Comparison of ENCODE assay signal across 20 cellular contexts in genomic region chr14:92703516-92703915, GRCh38. TPM values are rescaled to one million over a fixed set of nuclear protein-coding genes. Genes with fewer than 3 reads are reported as not detected.
DNase-seq lines count a peak whose midpoint lies in the region; ATAC-seq, FAIRE-seq and TF ChIP-seq lines count a peak whose summit lies in the region.
"Had no signal": no experiment of that assay in that cellular context is flagged by ENCODE, and none has a peak within 500 bp of the region (broad histone marks: within the 10 kb centered on the region; RNA-seq: fewer than 3 reads in every experiment).

No MANE protein-coding gene starts in this region.

- H3K4ac ChIP-seq in mesenchymal stem cell (ENCODE audit: low read depth in 1 of 2, low read length in 2 of 2), result no peak overlapping the region

- no peak overlapping the region for H4K8ac ChIP-seq in mesenchymal stem cell (ENCODE audit: low read length)

- H3K27me3 ChIP-seq in DOHH2 (ENCODE audit: control insufficient read depth, low read length) (no peaks in the 10 kb centered on the region), K562 (ENCODE audit: control insufficient read depth in 2 of 2, insufficient read depth in 2 of 2, low read length in 2 of 2) (peaks cover 5 to 47% of the 10 kb centered on the region in 2 experiments; a peak in 3 of 5 replicates), mesenchymal stem cell (ENCODE audit: control insufficient read depth in 1 of 2, insufficient read depth in 1 of 2, low read length in 2 of 2) (no peaks in the 10 kb centered on the region)

- peak overlapping the region; percentile 20 for H2BK15ac ChIP-seq in mesenchymal stem cell (ENCODE audit: low read depth, poor library complexity, severe bottlenecking)

- no peak for TF ChIP-seq EP300 in K562 (IDR thresholded peaks at IDR 0.05; ENCODE audit: low read length)

- in situ Hi-C loops in K562 (cut with MboI), result no loop called here

- H3K4me3 ChIP-seq in DOHH2 (ENCODE audit: low read length) (peak overlapping the region; percentile 46; the same call in 1 of the 2 replicates), K562 (no peak overlapping the region), mesenchymal stem cell (ENCODE audit: insufficient read depth in 1 of 2, low read depth in 1 of 2, low read length in 2 of 2) (no peak overlapping the region)
- H3K4me3 ChIP-seq: A549 had no signal

- H3K9me3 Mint-ChIP-seq in stimulated activated naive B cell treated with anti-CD40 and anti-IgM and Interleukin-4, amounts not matched to agents 10 μg/mL and 1 μg/mL and 100 μg/mL, for 72 hours, result no peaks in the 10 kb centered on the region

- no peak overlapping the region for H2BK120ac ChIP-seq in mesenchymal stem cell (ENCODE audit: low read depth, low read length)

- no peaks in the 10 kb centered on the region for H3K9me1 ChIP-seq in K562 (ENCODE audit: control insufficient read depth, insufficient read depth, low read length)

- ATAC-seq in K562, result 0 out of 3 replicates have a peak, but pooled peaks have one; percentile 26
- no peak for ATAC-seq in stimulated activated naive B cell treated with anti-CD40 and anti-IgM and Interleukin-4, amounts not matched to agents 10 μg/mL and 1 μg/mL and 100 μg/mL, for 72 hours (replicated peaks)
- ATAC-seq in GM21576 (IDR thresholded peaks at IDR 0.05; ENCODE audit: unreplicated experiment), result no peak
- ATAC-seq: Panc1 had no signal

- intact Hi-C loops in K562 (cut with micrococcal nuclease), result no loop called here

- 3% methylated on average over 10 of the region's 10 CpGs for WGBS in K562 (ENCODE audit: insufficient coverage, low coverage, missing lambda C conversion rate)
- WGBS in mesenchymal stem cell, result 97% methylated on average over 2 of the region's 10 CpGs

- no peak overlapping the region for H3K23ac ChIP-seq in mesenchymal stem cell (ENCODE audit: low read length in 2 of 2)

- no peak overlapping the region for H2BK5ac ChIP-seq in mesenchymal stem cell (ENCODE audit: low read depth, low read length, poor library complexity, severe bottlenecking)

- H3K4me1 ChIP-seq in DOHH2 (ENCODE audit: control insufficient read depth, low read length) (peaks cover 41% of the 10 kb centered on the region), K562 (replicated peaks in 1 of 2; ENCODE audit: control insufficient read depth in 2 of 2, insufficient read depth in 2 of 2, low read length in 2 of 2) (no peaks in the 10 kb centered on the region), mesenchymal stem cell (ENCODE audit: control insufficient read depth, insufficient read depth, low read depth, low read length) (no peaks in the 10 kb centered on the region)

- no peaks in the 10 kb centered on the region for H3K79me1 ChIP-seq in mesenchymal stem cell (replicated peaks; ENCODE audit: low read length, poor library complexity, severe bottlenecking)

- H3K4me1 Mint-ChIP-seq in stimulated activated naive B cell treated with anti-CD40 and anti-IgM and Interleukin-4, amounts not matched to agents 10 μg/mL and 1 μg/mL and 100 μg/mL, for 72 hours, result peaks cover 41 to 69% of the 10 kb centered on the region in 2 donors

- no peak overlapping the region for H3K27ac ChIP-seq in DOHH2 (ENCODE audit: low read depth, low read length)
- no peak overlapping the region for H3K27ac ChIP-seq in K562 (ENCODE audit: extremely low read depth, low read depth, low read length)
- H3K27ac ChIP-seq in mesenchymal stem cell (ENCODE audit: low read length, poor library complexity, severe bottlenecking), result no peak overlapping the region
- H3K27ac ChIP-seq: A549, KMS-11 had no signal

- H3K14ac ChIP-seq in mesenchymal stem cell (ENCODE audit: low read length in 2 of 2), result no peak overlapping the region

- no peak overlapping the region for H2BK12ac ChIP-seq in mesenchymal stem cell (ENCODE audit: low read length in 2 of 2)

- H3K9me3 ChIP-seq in DOHH2 (ENCODE audit: control insufficient read depth, insufficient read depth, low read length), result no peaks in the 10 kb centered on the region
- no peaks in the 10 kb centered on the region for H3K9me3 ChIP-seq in K562 (replicated peaks; ENCODE audit: control insufficient read depth, insufficient read depth, low read depth, low read length)
- no peaks in the 10 kb centered on the region for H3K9me3 ChIP-seq in mesenchymal stem cell (ENCODE audit: control insufficient read depth, low read length)
- H3K9me3 ChIP-seq: A549, SK-N-SH had no signal

- no peak for TF ChIP-seq POLR2A in K562 (conservative IDR thresholded peaks at IDR 0.05)

- peak overlapping the region; percentile 97 for H3K27ac Mint-ChIP-seq in stimulated activated naive B cell treated with anti-CD40 and anti-IgM and Interleukin-4, amounts not matched to agents 10 μg/mL and 1 μg/mL and 100 μg/mL, for 72 hours

- H3K36me3 ChIP-seq in DOHH2 (ENCODE audit: control insufficient read depth, low read length) (no peaks in the 10 kb centered on the region), K562 (ENCODE audit: control insufficient read depth, insufficient read depth, low read length) (no peaks in the 10 kb centered on the region), mesenchymal stem cell (ENCODE audit: control insufficient read depth in 1 of 2, insufficient read depth in 2 of 2, low read depth in 1 of 2, low read length in 2 of 2) (peaks cover 20 to 27% of the 10 kb centered on the region in 2 experiments)

- H3K4me2 ChIP-seq in DOHH2 (ENCODE audit: low read length), result peak overlapping the region; percentile 58
- no peak overlapping the region for H3K4me2 ChIP-seq in K562 (ENCODE audit: insufficient read depth, low read length)
- H3K4me2 ChIP-seq in mesenchymal stem cell (ENCODE audit: low read length, poor library complexity, severe bottlenecking), result no peak overlapping the region
- H3K4me2 ChIP-seq: A549, KMS-11, SK-N-SH had no signal

- H3K36me3 Mint-ChIP-seq in stimulated activated naive B cell treated with anti-CD40 and anti-IgM and Interleukin-4, amounts not matched to agents 10 μg/mL and 1 μg/mL and 100 μg/mL, for 72 hours, result peaks cover 0 to 14% of the 10 kb centered on the region in 2 donors

- H3K79me2 ChIP-seq in DOHH2 (ENCODE audit: control insufficient read depth, low read length) (no peaks in the 10 kb centered on the region), K562 (ENCODE audit: control insufficient read depth, insufficient read depth, low read length) (no peaks in the 10 kb centered on the region)

- no peaks in the 10 kb centered on the region for H3K27me3 Mint-ChIP-seq in stimulated activated naive B cell treated with anti-CD40 and anti-IgM and Interleukin-4, amounts not matched to agents 10 μg/mL and 1 μg/mL and 100 μg/mL, for 72 hours

- no peaks in the 10 kb centered on the region for H3K9me2 ChIP-seq in DOHH2 (replicated peaks; ENCODE audit: control insufficient read depth, low read length)
- H3K9me2 ChIP-seq: SK-N-SH had no signal

- DNase-seq in K562 (ENCODE audit: extremely low read depth in 1 of 4, low spot score in 3 of 4) (no peak), mesenchymal stem cell (no peak), HuH-7.5 (ENCODE audit: low spot score) (no peak)
- DNase-seq in stimulated activated naive B cell treated with anti-CD40 and anti-IgM and Interleukin-4, amounts not matched to agents 10 μg/mL and 1 μg/mL and 100 μg/mL, for 72 hours, result no peak
- DNase-seq in activated CD8-positive, alpha-beta memory T cell treated with anti-CD3 and anti-CD28 coated beads for 24 hours, result no peak
- DNase-seq: DMS53, EL, H7, NCI-H1092 treated with DMSO at 0.1 percent for 48 hours, NCI-H1436 treated with DMSO at 0.1 percent for 48 hours, NCI-H1930, NCI-H510A, NCI-H748 treated with DMSO at 0.1 percent for 48 hours, SK-N-SH had no signal

- POLR2A ChIA-PET in K562 (lab: Yijun Ruan, JAX), result interaction anchor here (0.8 kb wide), 1 partner anchor 80 kb away, joined by 3 read pairs; no protein-coding TSS in a partner anchor

- H3K9ac ChIP-seq in K562 (ENCODE audit: insufficient read depth in 1 of 2, low read depth in 2 of 2, low read length in 2 of 2), result no peak overlapping the region
- no peak overlapping the region for H3K9ac ChIP-seq in mesenchymal stem cell (ENCODE audit: low read length)
- H3K9ac ChIP-seq: KMS-11, SK-N-SH had no signal

- no peak overlapping the region for H2AK5ac ChIP-seq in mesenchymal stem cell (ENCODE audit: low read length, severe bottlenecking)

- H4K91ac ChIP-seq in mesenchymal stem cell (ENCODE audit: low read length), result no peak overlapping the region

- no peak for FAIRE-seq in K562 (lab: Jason Lieb, UNC)
- FAIRE-seq: A549, HepG2 had no signal

- H2AFZ ChIP-seq in K562 (ENCODE audit: low read depth, low read length) (no peak overlapping the region), mesenchymal stem cell (ENCODE audit: low read depth, low read length) (no peak overlapping the region)

- no peaks in the 10 kb centered on the region for H4K20me1 ChIP-seq in DOHH2 (ENCODE audit: control insufficient read depth, insufficient read depth, low read depth, low read length)
- no peaks in the 10 kb centered on the region for H4K20me1 ChIP-seq in K562 (replicated peaks; ENCODE audit: control insufficient read depth, insufficient read depth, low read length)

- H3K18ac ChIP-seq in mesenchymal stem cell (ENCODE audit: low read depth in 1 of 2, low read length in 2 of 2), result no peak overlapping the region

- H3K4me3 Mint-ChIP-seq in stimulated activated naive B cell treated with anti-CD40 and anti-IgM and Interleukin-4, amounts not matched to agents 10 μg/mL and 1 μg/mL and 100 μg/mL, for 72 hours, result peak overlapping the region; percentile 33 to 59

- TF ChIP-seq CTCF in DOHH2 (IDR thresholded peaks at IDR 0.05; ENCODE audit: low read depth, low read length, poor library complexity, severe bottlenecking), result no peak
- peak; percentile 2 to 12 (median 11); a peak in 1 of 6 replicates for TF ChIP-seq CTCF in K562 (IDR thresholded peaks at IDR 0.05 in 2 of 3, conservative IDR thresholded peaks at IDR 0.05 in 1 of 3; ENCODE audit: insufficient read depth in 2 of 3, low read depth in 1 of 3, low read length in 3 of 3)

- CTCF ChIA-PET in K562 (lab: Yijun Ruan, JAX; ENCODE audit: low intra/inter-chr PET ratio), result no interaction called here

- TF ChIP-seq RAD21 in K562 (CRISPR knock-in tag; conservative IDR thresholded peaks at IDR 0.05 in 1 of 2, IDR thresholded peaks at IDR 0.05 in 1 of 2), result no peak

- BruUV-seq in K562 (replicated peaks; lab: Mats Ljungman, UMichigan), result no TSS peak

- no peaks in the 10 kb centered on the region for H3F3A ChIP-seq in DOHH2 (ENCODE audit: control insufficient read depth, insufficient read depth)

RNA-seq across cellular contexts. Expression of gene LGMN, which starts 44.9 kb away (rescaled TPM):
- total RNA-seq in K562 (2011; cell fraction: chromatin; rRNA removed; ENCODE audit: low replicate concordance), result 1.3 and 3.3 TPM in 2 replicates
- total RNA-seq in K562 (2011; cell fraction: nucleolus; rRNA removed), result 3.9 and 4.8 TPM in 2 replicates
- 2.0 and 3.5 TPM in 2 replicates for total RNA-seq in K562 (2011; cell fraction: nucleoplasm; rRNA removed)
- 0.69 TPM in 1 of 2 replicates, not detected in the other for total RNA-seq in K562 (2014; rRNA removed)
- total RNA-seq in K562 (2014; rRNA removed; fragmentation: Illumina TruSeq; extraction: Trizol), result 0.29 and 0.44 TPM in 2 replicates
- total RNA-seq in K562 (2015; rRNA removed; fragmentation: Illumina TruSeq; extraction: Trizol), result 0.43 and 0.53 TPM in 2 replicates
- total RNA-seq in K562 (2021), result 0.89 and 1.3 TPM in 2 replicates
- polyA plus RNA-seq in K562 (2011; rRNA removed), result 1.4 and 14.3 TPM in 2 replicates
- polyA plus RNA-seq in K562 (2011; cell fraction: cytosol; rRNA removed), result 1.3 and 16.1 TPM in 2 replicates
- polyA plus RNA-seq in K562 (2011; cell fraction: nucleus; rRNA removed), result 0.80 and 11.7 TPM in 2 replicates
- 0.91 and 2.0 TPM in 2 replicates for polyA plus RNA-seq in K562 (2012)
- polyA plus RNA-seq in K562 (2014; fragmentation: Illumina TruSeq; extraction: Trizol), result 0.27 and 0.36 TPM in 2 replicates
- under 1 TPM in 1 of 2 experiments, not detected in 1; 0.15 TPM for polyA plus RNA-seq in K562 (2014; fragmentation: Nextera tagmentation; extraction: Ambion mirVana)
- polyA plus RNA-seq in K562 (2014; rRNA removed), result 0.05 and 0.70 TPM in 2 replicates
- polyA minus RNA-seq in K562 (2011; rRNA and poly(A)+ RNA removed), result 0.56 and 10.3 TPM in 2 replicates
- 1.6 and 11.6 TPM in 2 replicates for polyA minus RNA-seq in K562 (2011; cell fraction: cytosol; rRNA and poly(A)+ RNA removed)
- polyA minus RNA-seq in K562 (2011; cell fraction: nucleus; rRNA and poly(A)+ RNA removed), result 1.2 and 8.9 TPM in 2 replicates
- polyA plus RNA-seq in mesenchymal stem cell (2013, experiment 1 of 2), result 83.7 TPM
- polyA plus RNA-seq in mesenchymal stem cell (2013, experiment 2 of 2), result 86.4 TPM
